In the genomic region with DNA sequence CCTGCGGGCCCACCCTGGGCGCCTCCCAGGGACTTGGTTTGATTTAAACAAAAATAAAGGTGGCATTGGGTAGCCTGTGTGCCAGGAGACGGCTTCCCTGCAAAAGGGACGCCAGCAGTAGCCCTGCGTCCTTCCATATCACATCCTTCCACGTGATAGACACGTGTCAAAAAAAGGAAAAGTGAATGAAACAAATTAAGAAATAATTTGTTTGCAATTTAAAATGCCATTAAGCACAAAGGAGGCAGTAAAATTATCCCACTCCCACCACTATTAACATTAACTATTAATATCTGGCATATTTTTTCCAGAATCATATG, we compare ENCODE assay signal across 8 cellular contexts. TPM values are rescaled to one million over a fixed set of nuclear protein-coding genes. Genes with fewer than 3 reads are reported as not detected.
A peak's percentile ranks its signal among the peaks of the same experiment; 100 is the strongest.
DNase-seq lines count a peak whose midpoint lies in the region; ATAC-seq and TF ChIP-seq lines count a peak whose summit lies in the region.

No MANE protein-coding gene starts in this region.

- H3K27me3 Mint-ChIP-seq in CD8-positive, alpha-beta memory T cell = peaks cover 0 to 3% of the 10 kb centered on the region in 2 donors

- no peak for ATAC-seq in HG03108 (IDR thresholded peaks at IDR 0.05; ENCODE audit: unreplicated experiment)

- TF ChIP-seq CTCF in esophagus squamous epithelium (IDR thresholded peaks at IDR 0.05) (peak in 2 of 6 experiments; percentile 26 to 31), GM10248 (IDR thresholded peaks at IDR 0.05; ENCODE audit: control extremely low read depth, extremely low read depth, low read depth, missing control alignments) (no peak)

- H3K27me3 ChIP-seq in CD8-positive, alpha-beta memory T cell (ENCODE audit: insufficient read depth, low read length, poor library complexity, severe bottlenecking) = no peaks in the 10 kb centered on the region
- no peaks in the 10 kb centered on the region for H3K27me3 ChIP-seq in SJCRH30
- H3K27me3 ChIP-seq in esophagus squamous epithelium = no peaks in the 10 kb centered on the region

- no peak for TF ChIP-seq POLR2A in esophagus squamous epithelium (IDR thresholded peaks at IDR 0.05)

- peaks cover 11 to 26% (median 19%) of the 10 kb centered on the region in 3 donors for H3K4me1 Mint-ChIP-seq in CD8-positive, alpha-beta memory T cell

- DNase-seq in CD8-positive, alpha-beta memory T cell = no peak
- no peak for DNase-seq in SJCRH30
- DNase-seq in esophagus squamous epithelium (lab: John Stamatoyannopoulos, UW) = no peak
- peak; percentile 35 for DNase-seq in pons (ENCODE audit: low spot score)
- DNase-seq in NCI-H1930 (lab: John Stamatoyannopoulos, UW) = no peak
- DNase-seq in NCI-H524 (lab: John Stamatoyannopoulos, UW) = no peak
- no peak for DNase-seq in GM10248 (ENCODE audit: extremely low spot score)

- H3K4me1 ChIP-seq in CD8-positive, alpha-beta memory T cell (ENCODE audit: insufficient read depth, low read length) = peaks cover 15% of the 10 kb centered on the region
- H3K4me1 ChIP-seq in SJCRH30 = no peaks in the 10 kb centered on the region
- H3K4me1 ChIP-seq in esophagus squamous epithelium = peaks cover 20 to 80% (median 34%) of the 10 kb centered on the region in 3 donors

- H3K4me3 ChIP-seq in CD8-positive, alpha-beta memory T cell (ENCODE audit: low read length) = no peak overlapping the region
- peak overlapping the region; percentile 45 for H3K4me3 ChIP-seq in SJCRH30
- H3K4me3 ChIP-seq in esophagus squamous epithelium = peak overlapping the region; percentile 16 to 66 (median 45)

- H3K4me3 Mint-ChIP-seq in CD8-positive, alpha-beta memory T cell = peak overlapping the region in 2 of 7 donors; percentile 51 to 75

- intact Hi-C loops in esophagus squamous epithelium (cut with DNase I) = no loop called here

- H3K36me3 Mint-ChIP-seq in CD8-positive, alpha-beta memory T cell = peaks cover 0 to 7% (median 0%) of the 10 kb centered on the region in 3 donors

- H3K9me3 Mint-ChIP-seq in CD8-positive, alpha-beta memory T cell = no peaks in the 10 kb centered on the region

- POLR2A ChIA-PET in CD8-positive, alpha-beta memory T cell (lab: Charles Lee) = no interaction called here
- POLR2A ChIA-PET in GM10248 (lab: Yijun Ruan, JAX) = no interaction called here

- H3K27ac Mint-ChIP-seq in CD8-positive, alpha-beta memory T cell = peak overlapping the region in 7 of 8 donors; percentile 63 to 86 (median 76)

- H3K27ac ChIP-seq in CD8-positive, alpha-beta memory T cell (ENCODE audit: low read depth, low read length) = peak overlapping the region; percentile 64
- H3K27ac ChIP-seq in SJCRH30 (no peak overlapping the region), esophagus squamous epithelium (peak overlapping the region; percentile 78 to 94 (median 92))

- H3K36me3 ChIP-seq in CD8-positive, alpha-beta memory T cell (ENCODE audit: insufficient read depth, low read length) = no peaks in the 10 kb centered on the region
- H3K36me3 ChIP-seq in SJCRH30 (no peaks in the 10 kb centered on the region), esophagus squamous epithelium (peaks cover 0 to 18% (median 0%) of the 10 kb centered on the region in 3 donors)

- H3K9me3 ChIP-seq in CD8-positive, alpha-beta memory T cell (ENCODE audit: low read length) = no peaks in the 10 kb centered on the region
- H3K9me3 ChIP-seq in SJCRH30 (replicated peaks) (no peaks in the 10 kb centered on the region), esophagus squamous epithelium (no peaks in the 10 kb centered on the region)

- 18 to 19% methylated on average over 6 of the region's 7 CpGs for WGBS in esophagus squamous epithelium, 2 donors

- CTCF ChIA-PET in CD8-positive, alpha-beta memory T cell (lab: Charles Lee) = interaction anchor here (0.8 to 3.3 kb wide), 6 partner anchors 16 to 229 kb away, joined by 3 to 41 read pairs (median 12); no protein-coding TSS in a partner anchor
- CTCF ChIA-PET in GM10248 (lab: Yijun Ruan, JAX) = interaction anchor here (1.0 to 4.4 kb wide), 16 partner anchors 10 to 233 kb away, joined by 3 to 40 read pairs (median 6); no protein-coding TSS in a partner anchor

RNA-seq across cellular contexts. Expression of gene TACR2, which starts 7.6 kb away (rescaled TPM):
- total RNA-seq in CD8-positive, alpha-beta memory T cell = not detected
- polyA plus RNA-seq in CD8-positive, alpha-beta memory T cell = not detected
- total RNA-seq in SJCRH30 (2014; rRNA removed; shearing (Covaris generic)) = 0.04 TPM in 1 of 2 replicates, not detected in the other
- 10 to 100 TPM in 1 of 4 donors, 1 to 10 TPM in 2, under 1 TPM in 1; 0.72 to 24.0 (median 4.4) TPM for total RNA-seq in esophagus squamous epithelium

RNA-seq across cellular contexts. Expression of gene TSPAN15, which starts 42.1 kb away (rescaled TPM):
- 1 to 10 TPM; 1.4 to 2.4 TPM for total RNA-seq in CD8-positive, alpha-beta memory T cell
- polyA plus RNA-seq in CD8-positive, alpha-beta memory T cell = 20.2 TPM
- 12.2 and 13.5 TPM in 2 replicates for total RNA-seq in SJCRH30 (2014; rRNA removed; shearing (Covaris generic))
- total RNA-seq in esophagus squamous epithelium = 10 to 100 TPM in 3 of 4 donors, 1 to 10 TPM in 1; 3.6 to 24.0 (median 18.5) TPM
